ENCODE assay signal across 20 cellular contexts in genomic region chr19:17590780-17591688, GRCh38. TPM values are rescaled to one million over a fixed set of nuclear protein-coding genes. Genes with fewer than 3 reads are reported as not detected.
DNase-seq lines count a peak whose midpoint lies in the region; ATAC-seq, FAIRE-seq and TF ChIP-seq lines count a peak whose summit lies in the region.
"Had no signal": no experiment of that assay in that cellular context is flagged by ENCODE, and none has a peak within 500 bp of the region (broad histone marks: within the 10 kb centered on the region; RNA-seq: fewer than 3 reads in every experiment).

No MANE protein-coding gene starts in this region.

- TF ChIP-seq CTCF in D721Med (IDR thresholded peaks at IDR 0.05; ENCODE audit: insufficient read depth, missing control alignments) (no peak), K562 (IDR thresholded peaks at IDR 0.05 in 2 of 3, conservative IDR thresholded peaks at IDR 0.05 in 1 of 3; ENCODE audit: insufficient read depth in 2 of 3, low read depth in 1 of 3, low read length in 3 of 3) (no peak), ascending aorta (IDR thresholded peaks at IDR 0.05) (no peak)

- no peak overlapping the region for H3K27ac ChIP-seq in K562 (ENCODE audit: extremely low read depth, low read depth, low read length)
- no peak overlapping the region for H3K27ac ChIP-seq in ascending aorta
- H3K27ac ChIP-seq: BLaER1 had no signal

- intact Hi-C loops in K562 (cut with micrococcal nuclease) = no loop called here
- intact Hi-C loops in ascending aorta (cut with DNase I) = no loop called here
- intact Hi-C loops in posterior vena cava (cut with DNase I) = no loop called here

- no TSS peak for BruUV-seq in K562 (replicated peaks; lab: Mats Ljungman, UMichigan)

- no peak overlapping the region for H3K4me3 Mint-ChIP-seq in activated CD8-positive, alpha-beta memory T cell treated with anti-CD3 and anti-CD28 coated beads, Interleukin-2, amount 10 ng/mL, durations not matched to agents 7 days and 5 days
- H3K4me3 Mint-ChIP-seq: CD4-positive, alpha-beta memory T cell had no signal

- no peak overlapping the region for H3K27ac Mint-ChIP-seq in activated CD8-positive, alpha-beta memory T cell treated with anti-CD3 and anti-CD28 coated beads, Interleukin-2, amount 10 ng/mL, durations not matched to agents 7 days and 5 days
- H3K27ac Mint-ChIP-seq: CD4-positive, alpha-beta memory T cell had no signal

- H3K9me3 ChIP-seq in K562 (replicated peaks; ENCODE audit: control insufficient read depth, insufficient read depth, low read depth, low read length) (no peaks in the 10 kb centered on the region), ascending aorta (no peaks in the 10 kb centered on the region)
- H3K9me3 ChIP-seq: BLaER1, MG63 had no signal

- H3K4me3 ChIP-seq in K562 = no peak overlapping the region
- H3K4me3 ChIP-seq in ascending aorta = no peak overlapping the region
- H3K4me3 ChIP-seq: BLaER1, MG63 had no signal

- no peak overlapping the region for H2AFZ ChIP-seq in K562 (ENCODE audit: low read depth, low read length)

- 28% methylated on average over 11 of the region's 11 CpGs for WGBS in K562 (ENCODE audit: insufficient coverage, low coverage, missing lambda C conversion rate)

- H3K27me3 ChIP-seq in K562 (ENCODE audit: control insufficient read depth in 2 of 2, insufficient read depth in 2 of 2, low read length in 2 of 2) = no peaks in the 10 kb centered on the region
- no peaks in the 10 kb centered on the region for H3K27me3 ChIP-seq in ascending aorta
- H3K27me3 ChIP-seq: BLaER1 had no signal

- in situ Hi-C loops in K562 (cut with MboI) = no loop called here

- H3K36me3 Mint-ChIP-seq in activated CD8-positive, alpha-beta memory T cell treated with anti-CD3 and anti-CD28 coated beads, Interleukin-2, amount 10 ng/mL, durations not matched to agents 7 days and 5 days = no peaks in the 10 kb centered on the region
- H3K36me3 Mint-ChIP-seq: CD4-positive, alpha-beta memory T cell had no signal

- no peaks in the 10 kb centered on the region for H3K36me3 ChIP-seq in K562 (ENCODE audit: control insufficient read depth, insufficient read depth, low read length)
- no peaks in the 10 kb centered on the region for H3K36me3 ChIP-seq in ascending aorta
- H3K36me3 ChIP-seq: BLaER1, MG63 had no signal

- H4K20me1 ChIP-seq in K562 (replicated peaks; ENCODE audit: control insufficient read depth, insufficient read depth, low read length) = no peaks in the 10 kb centered on the region
- H4K20me1 ChIP-seq: BLaER1 had no signal

- no peak overlapping the region for H3K4me2 ChIP-seq in K562 (ENCODE audit: insufficient read depth, low read length)
- H3K4me2 ChIP-seq: BLaER1 had no signal

- POLR2A ChIA-PET in K562 (lab: Yijun Ruan, JAX) = interaction anchor here (1.7 kb wide), 1 partner anchor 11 kb away, joined by 4 read pairs; no protein-coding TSS in a partner anchor

- TF ChIP-seq POLR2A in K562 (conservative IDR thresholded peaks at IDR 0.05) = no peak

- H3K9me1 ChIP-seq in K562 (ENCODE audit: control insufficient read depth, insufficient read depth, low read length) = no peaks in the 10 kb centered on the region

- H3K79me2 ChIP-seq in K562 (ENCODE audit: control insufficient read depth, insufficient read depth, low read length) = no peaks in the 10 kb centered on the region

- CTCF ChIA-PET in activated CD8-positive, alpha-beta memory T cell treated with anti-CD3 and anti-CD28 coated beads, Interleukin-2, amount 10 ng/mL, durations not matched to agents 7 days and 5 days (lab: Charles Lee) = interaction anchor here (0.7 to 2.8 kb wide), 2 partner anchors 31 to 298 kb away, joined by 3 to 13 read pairs; no protein-coding TSS in a partner anchor
- CTCF ChIA-PET in K562 (lab: Yijun Ruan, JAX; ENCODE audit: low intra/inter-chr PET ratio) = no interaction called here

- no peak for FAIRE-seq in D721Med (lab: Jason Lieb, UNC)
- FAIRE-seq in K562 (lab: Jason Lieb, UNC) = no peak
- FAIRE-seq: GM12891 had no signal

- no peak for TF ChIP-seq RAD21 in K562 (CRISPR knock-in tag; conservative IDR thresholded peaks at IDR 0.05 in 1 of 2, IDR thresholded peaks at IDR 0.05 in 1 of 2)

- no peak for TF ChIP-seq EP300 in K562 (IDR thresholded peaks at IDR 0.05; ENCODE audit: low read length)

- H3K27me3 Mint-ChIP-seq in activated CD8-positive, alpha-beta memory T cell treated with anti-CD3 and anti-CD28 coated beads, Interleukin-2, amount 10 ng/mL, durations not matched to agents 7 days and 5 days = peaks cover 19% of the 10 kb centered on the region

- H3K9ac ChIP-seq in K562 (ENCODE audit: insufficient read depth in 1 of 2, low read depth in 2 of 2, low read length in 2 of 2) = no peak overlapping the region
- H3K9ac ChIP-seq: BLaER1 had no signal

- peak; percentile 42 for ATAC-seq in activated CD8-positive, alpha-beta memory T cell treated with anti-CD3 and anti-CD28 coated beads, Interleukin-2, amount 10 ng/mL, durations not matched to agents 7 days and 5 days
- ATAC-seq in K562 = no peak
- ATAC-seq: Panc1 had no signal

- H3K4me1 Mint-ChIP-seq in activated CD8-positive, alpha-beta memory T cell treated with anti-CD3 and anti-CD28 coated beads, Interleukin-2, amount 10 ng/mL, durations not matched to agents 7 days and 5 days = peaks cover 7% of the 10 kb centered on the region
- H3K4me1 Mint-ChIP-seq: CD4-positive, alpha-beta memory T cell had no signal

- H3K9me3 Mint-ChIP-seq in activated CD8-positive, alpha-beta memory T cell treated with anti-CD3 and anti-CD28 coated beads, Interleukin-2, amount 10 ng/mL, durations not matched to agents 7 days and 5 days (ENCODE audit: low read depth) = no peaks in the 10 kb centered on the region

- peaks cover 0 to 3% of the 10 kb centered on the region in 2 experiments; a peak in 2 of 5 replicates for H3K4me1 ChIP-seq in K562 (replicated peaks in 1 of 2; ENCODE audit: control insufficient read depth in 2 of 2, insufficient read depth in 2 of 2, low read length in 2 of 2)
- no peaks in the 10 kb centered on the region for H3K4me1 ChIP-seq in ascending aorta

- no peak for DNase-seq in activated CD8-positive, alpha-beta memory T cell treated with anti-CD3 and anti-CD28 coated beads, Interleukin-2, amount 10 ng/mL, durations not matched to agents 7 days and 5 days
- DNase-seq in activated CD8-positive, alpha-beta memory T cell treated with anti-CD3 and anti-CD28 coated beads for 24 hours = no peak
- DNase-seq in D721Med (ENCODE audit: insufficient read length, low spot score) = peak; percentile 1
- peak; percentile 79 for DNase-seq in HT-29 (ENCODE audit: low spot score)
- DNase-seq in K562 (ENCODE audit: extremely low read depth in 1 of 4, low spot score in 3 of 4) = peak in 1 of 4 experiments; percentile 6
- no peak for DNase-seq in ascending aorta (ENCODE audit: low spot score in 2 of 2)
- no peak for DNase-seq in posterior vena cava (ENCODE audit: low spot score)
- DNase-seq: CD4-positive, alpha-beta memory T cell; DMS53; EL; GOT3; Karpas-422; MG63; NCI-H1105; NCI-H1694 treated with DMSO at 0.1 percent for 48 hours; NCI-H2107; NCI-H526 had no signal

TF ChIP-seq in K562, 482 proteins besides CTCF, POLR2A, EP300 and RAD21 (continues in another document):
- peak; percentile 85 for TF ChIP-seq NFIC (IDR thresholded peaks at IDR 0.05)
- no peak for TF ChIP-seq SP1 (CRISPR knock-in tag; IDR thresholded peaks at IDR 0.05)
- TF ChIP-seq NFIX (CRISPR knock-in tag; IDR thresholded peaks at IDR 0.05; ENCODE audit: low read depth) = peak; percentile 28; the same call in 1 of the 2 replicates

RNA-seq across cellular contexts. Expression of gene COLGALT1, which starts 35.6 kb away (rescaled TPM):
- 10 to 100 TPM; 52.2 to 65.2 TPM for total RNA-seq in activated CD8-positive, alpha-beta memory T cell treated with anti-CD3 and anti-CD28 coated beads, Interleukin-2, amount 10 ng/mL, durations not matched to agents 7 days and 5 days
- total RNA-seq in HT-29 (2014; rRNA removed; shearing (Covaris generic)) = 76.2 and 88.5 TPM in 2 replicates
- total RNA-seq in K562 (2011; cell fraction: chromatin; rRNA removed; ENCODE audit: low replicate concordance) = 106 and 273 TPM in 2 replicates
- total RNA-seq in K562 (2011; cell fraction: nucleolus; rRNA removed) = 296 and 314 TPM in 2 replicates
- 215 and 219 TPM in 2 replicates for total RNA-seq in K562 (2011; cell fraction: nucleoplasm; rRNA removed)
- total RNA-seq in K562 (2014; rRNA removed) (82.6 and 90.5 TPM in 2 replicates), K562 (2014; rRNA removed; fragmentation: Illumina TruSeq; extraction: Trizol) (35.5 and 50.0 TPM in 2 replicates), K562 (2015; rRNA removed; fragmentation: Illumina TruSeq; extraction: Trizol) (64.3 and 64.8 TPM in 2 replicates), K562 (2021) (119 TPM in 2 replicates), ascending aorta (95.4 TPM), posterior vena cava (10 to 100 TPM; 69.1 to 86.7 TPM)
- polyA plus RNA-seq in K562 (2011; rRNA removed) (114 and 144 TPM in 2 replicates), K562 (2014; fragmentation: Illumina TruSeq; extraction: Trizol) (84.8 and 97.0 TPM in 2 replicates), K562 (2014; fragmentation: Nextera tagmentation; extraction: Ambion mirVana) (10 to 100 TPM in 1 of 2 experiments, 1 to 10 TPM in 1; 4.9 to 18.1 TPM), K562 (2014; rRNA removed) (86.0 and 87.5 TPM in 2 replicates)
- 128 and 182 TPM in 2 replicates for polyA plus RNA-seq in K562 (2011; cell fraction: cytosol; rRNA removed)
- 207 and 344 TPM in 2 replicates for polyA plus RNA-seq in K562 (2011; cell fraction: nucleus; rRNA removed)
- 78.2 and 109 TPM in 2 replicates for polyA plus RNA-seq in K562 (2012)
- 78.1 and 108 TPM in 2 replicates for polyA minus RNA-seq in K562 (2011; rRNA and poly(A)+ RNA removed)
- polyA minus RNA-seq in K562 (2011; cell fraction: cytosol; rRNA and poly(A)+ RNA removed) = 89.7 and 127 TPM in 2 replicates
- polyA minus RNA-seq in K562 (2011; cell fraction: nucleus; rRNA and poly(A)+ RNA removed) = 32.6 and 43.8 TPM in 2 replicates

Comparison
In these comparisons a context has a peak if more than half of its experiments do, and no peak if none do; other contexts are left out.
1. DNase-seq: peak in D721Med (single experiment) and HT-29 (single experiment); none in activated CD8-positive, alpha-beta memory T cell treated with anti-CD3 and anti-CD28 coated beads, Interleukin-2, amount 10 ng/mL, durations not matched to agents 7 days and 5 days (single experiment), activated CD8-positive, alpha-beta memory T cell treated with anti-CD3 and anti-CD28 coated beads for 24 hours (single experiment), ascending aorta (0 of 2) and posterior vena cava (single experiment).